ENCODE assay signal across 22 cellular contexts in the genomic region with DNA sequence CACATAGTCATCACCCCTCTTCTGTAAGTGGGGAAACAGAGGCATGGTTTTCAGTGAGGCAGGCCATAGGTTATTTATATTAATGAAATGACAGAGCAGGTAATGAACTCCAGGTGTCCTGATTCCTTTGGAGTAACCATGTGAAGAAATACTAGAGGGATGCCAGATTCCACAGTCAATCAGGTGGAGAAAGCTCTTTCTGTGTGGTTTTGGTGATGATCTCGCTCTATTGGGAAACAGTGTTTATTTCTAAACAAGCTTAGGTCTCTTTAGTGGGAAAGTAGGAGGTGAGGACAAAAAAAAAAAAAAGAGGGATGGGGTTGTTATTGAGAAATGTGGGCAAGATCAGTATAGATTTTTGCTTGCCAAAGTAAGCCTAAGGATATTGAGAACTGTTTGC. TPM values are rescaled to one million over a fixed set of nuclear protein-coding genes. Genes with fewer than 3 reads are reported as not detected.
A peak's percentile ranks its signal among the peaks of the same experiment; 100 is the strongest.
DNase-seq lines count a peak whose midpoint lies in the region; ATAC-seq and TF ChIP-seq lines count a peak whose summit lies in the region.
"Had no signal": no experiment of that assay in that cellular context is flagged by ENCODE, and none has a peak within 500 bp of the region (broad histone marks: within the 10 kb centered on the region; RNA-seq: fewer than 3 reads in every experiment).

No MANE protein-coding gene starts in this region.

- CTCF ChIA-PET in activated naive CD4-positive, alpha-beta T cell treated with anti-CD3 and anti-CD28 coated beads, Interleukin-2, amount 10 ng/mL, durations not matched to agents 7 days and 5 days (lab: Charles Lee): no interaction called here

- no peaks in the 10 kb centered on the region for H3K36me3 ChIP-seq in subcutaneous abdominal adipose tissue (ENCODE audit: control insufficient read depth in 5 of 5, insufficient read depth in 5 of 5, low read length in 5 of 5)
- H3K36me3 ChIP-seq in BE2C: no peaks in the 10 kb centered on the region
- H3K36me3 ChIP-seq: left lung had no signal

- H3K27ac Mint-ChIP-seq in activated naive CD4-positive, alpha-beta T cell treated with anti-CD3 and anti-CD28 coated beads, Interleukin-2, amount 50 U/mL, for 24 hours: peak overlapping the region; percentile 73
- no peak overlapping the region for H3K27ac Mint-ChIP-seq in activated naive CD4-positive, alpha-beta T cell treated with anti-CD3 and anti-CD28 coated beads, Interleukin-2, amount 10 ng/mL, durations not matched to agents 7 days and 5 days
- H3K27ac Mint-ChIP-seq in T-helper 17 cell: peak overlapping the region; percentile 14

- ATAC-seq in T-helper 17 cell (no peak), HG02623 (IDR thresholded peaks at IDR 0.05; ENCODE audit: unreplicated experiment) (no peak), HG03520 (IDR thresholded peaks at IDR 0.05; ENCODE audit: unreplicated experiment) (no peak)
- ATAC-seq: left lung had no signal

- no peak for DNase-seq in activated naive CD4-positive, alpha-beta T cell treated with anti-CD3 and anti-CD28 coated beads, Interleukin-2, amount 10 ng/mL, durations not matched to agents 7 days and 5 days
- DNase-seq in T-helper 17 cell (no peak), fibroblast of mammary gland (ENCODE audit: low read depth) (peak; percentile 55), BE2C (no peak)
- DNase-seq: activated CD4-positive, alpha-beta memory T cell treated with anti-CD3 and anti-CD28 coated beads for 36 hours; activated T-cell treated with anti-CD3 and anti-CD28 coated beads for 4 hours; effector memory CD4-positive, alpha-beta T cell; GF-D8; head of caudate nucleus; KG1; left lung; midbrain; NCI-H1694 treated with DMSO at 0.1 percent for 48 hours; NCI-H69; stimulated activated CD4-positive, alpha-beta T cell treated with anti-CD3 and anti-CD28 coated beads, Interleukin-15, amount 100 ng/mL, for 24 hours; T-helper 2 cell had no signal

- H3K9ac ChIP-seq in subcutaneous abdominal adipose tissue (ENCODE audit: low read length in 5 of 5): no peak overlapping the region

- TF ChIP-seq CTCF in fibroblast of mammary gland (conservative IDR thresholded peaks at IDR 0.05; ENCODE audit: control insufficient read depth, insufficient read depth, low read depth, low read length) (no peak), BE2C (IDR thresholded peaks at IDR 0.05; ENCODE audit: low read depth, low read length) (no peak)

- H3K9me3 ChIP-seq in T-helper 17 cell (ENCODE audit: control insufficient read depth, low read length, poor library complexity, severe bottlenecking) (no peaks in the 10 kb centered on the region), subcutaneous abdominal adipose tissue (ENCODE audit: control insufficient read depth in 5 of 5, low read length in 5 of 5) (peaks cover 0 to 2% (median 0%) of the 10 kb centered on the region in 5 donors), BE2C (no peaks in the 10 kb centered on the region)
- H3K9me3 ChIP-seq: left lung had no signal

- peak overlapping the region; percentile 47 for H3K27ac ChIP-seq in subcutaneous abdominal adipose tissue (ENCODE audit: low read depth, low read length)
- H3K27ac ChIP-seq: left lung, VCaP had no signal

- H3K4me1 Mint-ChIP-seq in activated naive CD4-positive, alpha-beta T cell treated with anti-CD3 and anti-CD28 coated beads, Interleukin-2, amount 50 U/mL, for 24 hours: peaks cover 85% of the 10 kb centered on the region
- peaks cover 48% of the 10 kb centered on the region for H3K4me1 Mint-ChIP-seq in activated naive CD4-positive, alpha-beta T cell treated with anti-CD3 and anti-CD28 coated beads, Interleukin-2, amount 10 ng/mL, durations not matched to agents 7 days and 5 days
- peaks cover 42% of the 10 kb centered on the region for H3K4me1 Mint-ChIP-seq in T-helper 17 cell
- H3K4me1 Mint-ChIP-seq: neural crest cell had no signal

- H3K4me3 Mint-ChIP-seq in activated naive CD4-positive, alpha-beta T cell treated with anti-CD3 and anti-CD28 coated beads, Interleukin-2, amount 50 U/mL, for 24 hours: no peak overlapping the region
- no peak overlapping the region for H3K4me3 Mint-ChIP-seq in activated naive CD4-positive, alpha-beta T cell treated with anti-CD3 and anti-CD28 coated beads, Interleukin-2, amount 10 ng/mL, durations not matched to agents 7 days and 5 days
- H3K4me3 Mint-ChIP-seq in T-helper 17 cell: peak overlapping the region; percentile 41
- H3K4me3 Mint-ChIP-seq: activated CD4-positive, alpha-beta memory T cell treated with anti-CD3 and anti-CD28 coated beads for 36 hours; neural crest cell had no signal

- H3K4me1 ChIP-seq in subcutaneous abdominal adipose tissue (ENCODE audit: control insufficient read depth in 5 of 5, insufficient read depth in 5 of 5, low read length in 5 of 5): peaks cover 2 to 50% (median 47%) of the 10 kb centered on the region in 5 donors
- no peaks in the 10 kb centered on the region for H3K4me1 ChIP-seq in BE2C

- H3K36me3 Mint-ChIP-seq in activated naive CD4-positive, alpha-beta T cell treated with anti-CD3 and anti-CD28 coated beads, Interleukin-2, amount 50 U/mL, for 24 hours: peaks cover 3% of the 10 kb centered on the region
- peaks cover 45% of the 10 kb centered on the region for H3K36me3 Mint-ChIP-seq in activated naive CD4-positive, alpha-beta T cell treated with anti-CD3 and anti-CD28 coated beads, Interleukin-2, amount 10 ng/mL, durations not matched to agents 7 days and 5 days
- peaks cover 4% of the 10 kb centered on the region for H3K36me3 Mint-ChIP-seq in T-helper 17 cell (ENCODE audit: low read depth)
- H3K36me3 Mint-ChIP-seq: activated CD4-positive, alpha-beta memory T cell treated with anti-CD3 and anti-CD28 coated beads for 36 hours had no signal

- H3K27me3 Mint-ChIP-seq in activated naive CD4-positive, alpha-beta T cell treated with anti-CD3 and anti-CD28 coated beads, Interleukin-2, amount 50 U/mL, for 24 hours: no peaks in the 10 kb centered on the region
- H3K27me3 Mint-ChIP-seq in activated naive CD4-positive, alpha-beta T cell treated with anti-CD3 and anti-CD28 coated beads, Interleukin-2, amount 10 ng/mL, durations not matched to agents 7 days and 5 days: no peaks in the 10 kb centered on the region
- no peaks in the 10 kb centered on the region for H3K27me3 Mint-ChIP-seq in T-helper 17 cell
- H3K27me3 Mint-ChIP-seq: activated CD4-positive, alpha-beta memory T cell treated with anti-CD3 and anti-CD28 coated beads for 36 hours had no signal

- no peak overlapping the region for H3K4me3 ChIP-seq in fibroblast of mammary gland (ENCODE audit: control insufficient read depth, low read depth, low read length)
- H3K4me3 ChIP-seq in subcutaneous abdominal adipose tissue (ENCODE audit: low read depth in 1 of 5, low read length in 5 of 5): no peak overlapping the region
- no peak overlapping the region for H3K4me3 ChIP-seq in BE2C (ENCODE audit: low read depth, low read length)
- H3K4me3 ChIP-seq: left lung had no signal

- H3K9me3 Mint-ChIP-seq in activated naive CD4-positive, alpha-beta T cell treated with anti-CD3 and anti-CD28 coated beads, Interleukin-2, amount 50 U/mL, for 24 hours: no peaks in the 10 kb centered on the region
- H3K9me3 Mint-ChIP-seq in activated naive CD4-positive, alpha-beta T cell treated with anti-CD3 and anti-CD28 coated beads, Interleukin-2, amount 10 ng/mL, durations not matched to agents 7 days and 5 days: no peaks in the 10 kb centered on the region
- H3K9me3 Mint-ChIP-seq: activated CD4-positive, alpha-beta memory T cell treated with anti-CD3 and anti-CD28 coated beads for 36 hours had no signal

- H3K27me3 ChIP-seq in subcutaneous abdominal adipose tissue (ENCODE audit: control insufficient read depth in 5 of 5, insufficient read depth in 4 of 5, low read length in 5 of 5): peaks cover 0 to 8% (median 2%) of the 10 kb centered on the region in 5 donors
- no peaks in the 10 kb centered on the region for H3K27me3 ChIP-seq in BE2C
- H3K27me3 ChIP-seq: left lung had no signal

RNA-seq across cellular contexts. Expression of gene DOCK11, which starts 12.2 kb away (rescaled TPM):
- 10 to 100 TPM; 86.3 to 92.6 TPM for total RNA-seq in T-helper 17 cell
- 12.8 TPM for polyA plus RNA-seq in BE2C (2012; ENCODE audit: insufficient read depth, insufficient read length, low read depth)
